In genomic region chr6:85792278-85792677, GRCh38 we compare ENCODE assay signal across 16 cellular contexts.
A peak's percentile ranks its signal among the peaks of the same experiment; 100 is the strongest.
DNase-seq lines count a peak whose midpoint lies in the region; ATAC-seq and TF ChIP-seq lines count a peak whose summit lies in the region.
"Had no signal": no experiment of that assay in that cellular context is flagged by ENCODE, and none has a peak within 500 bp of the region (broad histone marks: within the 10 kb centered on the region; RNA-seq: fewer than 3 reads in every experiment).

No MANE protein-coding gene starts in this region.

- no peak for ATAC-seq in GM18867 (IDR thresholded peaks at IDR 0.05; ENCODE audit: unreplicated experiment)
- no peak for ATAC-seq in GM19351 (IDR thresholded peaks at IDR 0.05; ENCODE audit: unreplicated experiment)
- ATAC-seq: HCT116, Panc1 had no signal

- H3K4me3 ChIP-seq in fibroblast of mammary gland (ENCODE audit: control insufficient read depth, low read depth, low read length), result no peak overlapping the region

- TF ChIP-seq CTCF in fibroblast of mammary gland (conservative IDR thresholded peaks at IDR 0.05; ENCODE audit: control insufficient read depth, insufficient read depth, low read depth, low read length), result no peak

- peak; percentile 1 for DNase-seq in CD1c-positive myeloid dendritic cell (ENCODE audit: extremely low spot score)
- peak; percentile 32 for DNase-seq in HS-5 (ENCODE audit: low read depth)
- peak; percentile 12 for DNase-seq in RPMI7951 (ENCODE audit: low read depth)
- peak; percentile 54 for DNase-seq in fibroblast of mammary gland (ENCODE audit: low read depth)
- DNase-seq in activated gamma-delta T cell (lab: John Stamatoyannopoulos, UW), result no peak
- DNase-seq in kidney glomerular epithelial cell (lab: John Stamatoyannopoulos, UW), result no peak
- DNase-seq: COR-L47, KG1, NCI-H1092, NCI-H524, SHP77, SK-N-SH had no signal

Comparison
In these comparisons a context has a peak if more than half of its experiments do, and no peak if none do; other contexts are left out.
1. DNase-seq: peak in CD1c-positive myeloid dendritic cell (single experiment), HS-5 (single experiment), RPMI7951 (single experiment) and fibroblast of mammary gland (single experiment); none in activated gamma-delta T cell (single experiment) and kidney glomerular epithelial cell (single experiment).